ENCODE assay signal across 8 cellular contexts in genomic region chr18:13136056-13136688, GRCh38.
DNase-seq lines count a peak whose midpoint lies in the region; ATAC-seq and TF ChIP-seq lines count a peak whose summit lies in the region.

No MANE protein-coding gene starts in this region.

- H2AFZ ChIP-seq in OCI-LY3 (ENCODE audit: low read depth, low read length), result no peak overlapping the region

- TF ChIP-seq POLR2A in vagina (IDR thresholded peaks at IDR 0.05), result no peak

- H3K27me3 ChIP-seq in OCI-LY3 (ENCODE audit: low read depth, low read length), result no peaks in the 10 kb centered on the region
- H3K27me3 ChIP-seq in muscle layer of duodenum (ENCODE audit: low read depth, low read length), result no peaks in the 10 kb centered on the region
- H3K27me3 ChIP-seq in vagina, result no peaks in the 10 kb centered on the region

- H3K79me2 ChIP-seq in OCI-LY3 (ENCODE audit: low read length), result no peaks in the 10 kb centered on the region

- H3K36me3 ChIP-seq in OCI-LY3 (replicated peaks; ENCODE audit: low read depth, low read length), result no peaks in the 10 kb centered on the region
- no peaks in the 10 kb centered on the region for H3K36me3 ChIP-seq in muscle layer of duodenum (ENCODE audit: control insufficient read depth in 1 of 2, insufficient read depth in 2 of 2, low read length in 2 of 2)
- no peaks in the 10 kb centered on the region for H3K36me3 ChIP-seq in vagina

- H3K4me1 ChIP-seq in OCI-LY3 (ENCODE audit: low read length) (peaks cover 6% of the 10 kb centered on the region; the same call in 1 of the 2 replicates), muscle layer of duodenum (ENCODE audit: control insufficient read depth in 1 of 2, insufficient read depth in 2 of 2, low read length in 2 of 2) (peaks cover 0 to 17% of the 10 kb centered on the region in 2 donors), vagina (peaks cover 12% of the 10 kb centered on the region)

- peak; percentile 61 for ATAC-seq in activated CD4-positive, alpha-beta T cell treated with anti-CD3 and anti-CD28 coated beads for 36 hours
- no peak for ATAC-seq in HG02588 (IDR thresholded peaks at IDR 0.05; ENCODE audit: unreplicated experiment)

- no peak overlapping the region for H3K27ac ChIP-seq in OCI-LY3 (ENCODE audit: low read length)
- no peak overlapping the region for H3K27ac ChIP-seq in muscle layer of duodenum (ENCODE audit: low read length)
- peak overlapping the region; percentile 76 for H3K27ac ChIP-seq in vagina

- CTCF ChIA-PET in activated CD4-positive, alpha-beta T cell treated with anti-CD3 and anti-CD28 coated beads for 36 hours (lab: Charles Lee), result interaction anchor here (0.9 to 1.0 kb wide), 2 partner anchors 11 to 24 kb away, joined by 3 to 4 read pairs; no protein-coding TSS in a partner anchor

- H3K4me2 ChIP-seq in OCI-LY3 (ENCODE audit: low read length), result peak overlapping the region; percentile 86

- H4K20me1 ChIP-seq in OCI-LY3 (ENCODE audit: insufficient read depth, low read length), result no peaks in the 10 kb centered on the region

- POLR2A ChIA-PET in activated CD4-positive, alpha-beta T cell treated with anti-CD3 and anti-CD28 coated beads for 36 hours (lab: Charles Lee), result interaction anchor here (0.7 to 1.4 kb wide), 2 partner anchors 145 to 256 kb away, joined by 4 read pairs; partner anchors contain the start of gene CEP192

- H3K9me3 Mint-ChIP-seq in activated CD4-positive, alpha-beta T cell treated with anti-CD3 and anti-CD28 coated beads for 36 hours (ENCODE audit: low read depth), result no peaks in the 10 kb centered on the region

- H3K27ac Mint-ChIP-seq in activated CD4-positive, alpha-beta T cell treated with anti-CD3 and anti-CD28 coated beads for 36 hours, result peak overlapping the region; percentile 84

- peak; percentile 79 for DNase-seq in activated CD4-positive, alpha-beta T cell treated with anti-CD3 and anti-CD28 coated beads for 36 hours
- DNase-seq in activated CD4-positive, alpha-beta T cell treated with anti-CD3 and anti-CD28 coated beads, Interleukin-2, amount 50 U/mL, for 4 hours, result no peak
- DNase-seq in cardiac fibroblast (ENCODE audit: low read depth in 2 of 2), result peak in 1 of 2 donors; percentile 11
- DNase-seq in vagina (ENCODE audit: extremely low spot score in 2 of 2), result no peak
- no peak for DNase-seq in NCI-H446 treated with DMSO at 0.1 percent for 48 hours (lab: John Stamatoyannopoulos, UW)

- intact Hi-C loops in activated CD4-positive, alpha-beta T cell treated with anti-CD3 and anti-CD28 coated beads for 36 hours (cut with DNase I, micrococcal nuclease), result loop anchor here (2.0 to 5.0 kb wide), 6 partner anchors 145 to 759 kb away; partner anchors contain the start of genes AFG3L2 (in 1 of the 2), CEP192 (in 1 of the 2), CEP76 (in 1 of the 2) and FAM210A (in 1 of the 2)
- intact Hi-C loops in vagina (cut with DNase I), result no loop called here

- TF ChIP-seq CTCF in OCI-LY3 (IDR thresholded peaks at IDR 0.05; ENCODE audit: low read depth, low read length) (no peak), cardiac fibroblast (IDR thresholded peaks at IDR 0.05; ENCODE audit: low read depth, low read length) (no peak), vagina (IDR thresholded peaks at IDR 0.05) (no peak)

- H3K36me3 Mint-ChIP-seq in activated CD4-positive, alpha-beta T cell treated with anti-CD3 and anti-CD28 coated beads for 36 hours (ENCODE audit: low read depth), result peaks cover 2% of the 10 kb centered on the region

- peaks cover 24% of the 10 kb centered on the region for H3K4me1 Mint-ChIP-seq in activated CD4-positive, alpha-beta T cell treated with anti-CD3 and anti-CD28 coated beads for 36 hours

- H3K27me3 Mint-ChIP-seq in activated CD4-positive, alpha-beta T cell treated with anti-CD3 and anti-CD28 coated beads for 36 hours, result peaks cover 2% of the 10 kb centered on the region

- H3K9me3 ChIP-seq in OCI-LY3 (ENCODE audit: insufficient read depth, low read length) (no peaks in the 10 kb centered on the region), muscle layer of duodenum (ENCODE audit: control insufficient read depth in 1 of 2, low read length in 2 of 2) (no peaks in the 10 kb centered on the region), vagina (no peaks in the 10 kb centered on the region)

- peak overlapping the region; percentile 81 for H3K4me3 ChIP-seq in OCI-LY3 (ENCODE audit: low read length)
- peak overlapping the region; percentile 57 to 59 for H3K4me3 ChIP-seq in cardiac fibroblast (replicated peaks in 1 of 2; ENCODE audit: low read depth in 2 of 2, low read length in 2 of 2)
- peak overlapping the region; percentile 74 to 76 for H3K4me3 ChIP-seq in muscle layer of duodenum (ENCODE audit: low read depth in 1 of 2, low read length in 2 of 2)
- H3K4me3 ChIP-seq in vagina, result peak overlapping the region; percentile 63 to 81

- peak overlapping the region; percentile 83 for H3K4me3 Mint-ChIP-seq in activated CD4-positive, alpha-beta T cell treated with anti-CD3 and anti-CD28 coated beads for 36 hours

- H3K9ac ChIP-seq in OCI-LY3 (ENCODE audit: low read length), result no peak overlapping the region; the same call in 1 of the 2 replicates
